In genomic region chr13:64817721-64818120, GRCh38 we compare ENCODE assay signal across 18 cellular contexts.
DNase-seq lines count a peak whose midpoint lies in the region; ATAC-seq and TF ChIP-seq lines count a peak whose summit lies in the region.
"Had no signal": no experiment of that assay in that cellular context is flagged by ENCODE, and none has a peak within 500 bp of the region (broad histone marks: within the 10 kb centered on the region; RNA-seq: fewer than 3 reads in every experiment).

No MANE protein-coding gene starts in this region.

- CTCF ChIA-PET in PC-3 (lab: Charles Lee) = no interaction called here

- ATAC-seq in PC-3 (peak; percentile 84), heart right ventricle (no peak), HG02763 (IDR thresholded peaks at IDR 0.05; ENCODE audit: unreplicated experiment) (no peak)

- no peaks in the 10 kb centered on the region for H3K9me3 ChIP-seq in PC-3 (ENCODE audit: low read length)
- peaks cover 0 to 9% (median 0%) of the 10 kb centered on the region in 11 donors for H3K9me3 ChIP-seq in heart right ventricle
- H3K9me3 ChIP-seq: Peyer's patch had no signal

- no TSS peak for BruUV-seq in PC-3 (replicated peaks; lab: Mats Ljungman, UMichigan)

- peaks cover 6% of the 10 kb centered on the region for H3K4me1 ChIP-seq in PC-3 (ENCODE audit: insufficient read depth, low read length)
- no peaks in the 10 kb centered on the region for H3K4me1 ChIP-seq in heart right ventricle
- H3K4me1 ChIP-seq: Peyer's patch had no signal

- H3K9ac ChIP-seq in PC-3 (ENCODE audit: low read length) = no peak overlapping the region

- no peak overlapping the region for H3K27ac ChIP-seq in PC-3 (ENCODE audit: low read length)
- no peak overlapping the region for H3K27ac ChIP-seq in heart right ventricle
- H3K27ac ChIP-seq: Peyer's patch had no signal

- H3F3A ChIP-seq in PC-3 (ENCODE audit: low read length, unreplicated experiment) = no peaks in the 10 kb centered on the region

- no peaks in the 10 kb centered on the region for H3K79me2 ChIP-seq in PC-3 (ENCODE audit: low read length)

- TF ChIP-seq CTCF in PC-3 (conservative IDR thresholded peaks at IDR 0.05; ENCODE audit: low read depth, low read length) (no peak), choroid plexus epithelial cell (conservative IDR thresholded peaks at IDR 0.05; ENCODE audit: low read depth, low read length) (no peak), heart right ventricle (IDR thresholded peaks at IDR 0.05) (no peak)

- H3K4me2 ChIP-seq in PC-3 (ENCODE audit: low read length) = no peak overlapping the region

- no peaks in the 10 kb centered on the region for H4K20me1 ChIP-seq in PC-3 (ENCODE audit: low read length)

- H3K36me3 ChIP-seq in PC-3 (ENCODE audit: low read depth, low read length) = no peaks in the 10 kb centered on the region
- H3K36me3 ChIP-seq in heart right ventricle = no peaks in the 10 kb centered on the region
- H3K36me3 ChIP-seq: Peyer's patch had no signal

- intact Hi-C loops in PC-3 (cut with micrococcal nuclease) = loop anchor here (2.0 to 10.0 kb wide), 3 partner anchors 263 to 821 kb away; no protein-coding TSS in a partner anchor
- intact Hi-C loops in heart right ventricle (cut with DNase I) = no loop called here

- DNase-seq in GM03348 (ENCODE audit: low spot score) (peak; percentile 3), PC-3 (peak; percentile 59), choroid plexus epithelial cell (ENCODE audit: low read depth) (peak; percentile 51), iris pigment epithelial cell (ENCODE audit: low read depth) (peak; percentile 54), heart right ventricle (no peak), LoVo (ENCODE audit: low spot score) (no peak)
- DNase-seq: Calu3; CD4-positive, alpha-beta T cell; GDM1; GOT3; Karpas-422; NCI-H1417; NCI-H1930; NCI-H2171; NCI-H82; Peyer's patch; SHP77 had no signal

- POLR2A ChIA-PET in PC-3 (lab: Charles Lee; ENCODE audit: unreplicated experiment) = no interaction called here

- H3K27me3 ChIP-seq in PC-3 (ENCODE audit: low read length) (no peaks in the 10 kb centered on the region), heart right ventricle (no peaks in the 10 kb centered on the region)
- H3K27me3 ChIP-seq: Peyer's patch had no signal

- WGBS in heart right ventricle, 2 donors = 83 to 87% methylated on average over 3 of the region's 3 CpGs

- no peak overlapping the region for H2AFZ ChIP-seq in PC-3 (ENCODE audit: low read length)

- no peaks in the 10 kb centered on the region for H3K9me2 ChIP-seq in PC-3 (replicated peaks; ENCODE audit: low read length)

- H3K4me3 ChIP-seq in PC-3 (ENCODE audit: low read length) (no peak overlapping the region), choroid plexus epithelial cell (ENCODE audit: low read depth, low read length) (no peak overlapping the region), heart right ventricle (no peak overlapping the region)
- H3K4me3 ChIP-seq: Peyer's patch had no signal

Comparison
In these comparisons a context has a peak if more than half of its experiments do, and no peak if none do; other contexts are left out.
1. DNase-seq: peak in GM03348 (single experiment), PC-3 (single experiment), choroid plexus epithelial cell (single experiment) and iris pigment epithelial cell (single experiment); none in heart right ventricle (0 of 2) and LoVo (single experiment).